8 cellular contexts compared by ENCODE assay signal in the genomic region with DNA sequence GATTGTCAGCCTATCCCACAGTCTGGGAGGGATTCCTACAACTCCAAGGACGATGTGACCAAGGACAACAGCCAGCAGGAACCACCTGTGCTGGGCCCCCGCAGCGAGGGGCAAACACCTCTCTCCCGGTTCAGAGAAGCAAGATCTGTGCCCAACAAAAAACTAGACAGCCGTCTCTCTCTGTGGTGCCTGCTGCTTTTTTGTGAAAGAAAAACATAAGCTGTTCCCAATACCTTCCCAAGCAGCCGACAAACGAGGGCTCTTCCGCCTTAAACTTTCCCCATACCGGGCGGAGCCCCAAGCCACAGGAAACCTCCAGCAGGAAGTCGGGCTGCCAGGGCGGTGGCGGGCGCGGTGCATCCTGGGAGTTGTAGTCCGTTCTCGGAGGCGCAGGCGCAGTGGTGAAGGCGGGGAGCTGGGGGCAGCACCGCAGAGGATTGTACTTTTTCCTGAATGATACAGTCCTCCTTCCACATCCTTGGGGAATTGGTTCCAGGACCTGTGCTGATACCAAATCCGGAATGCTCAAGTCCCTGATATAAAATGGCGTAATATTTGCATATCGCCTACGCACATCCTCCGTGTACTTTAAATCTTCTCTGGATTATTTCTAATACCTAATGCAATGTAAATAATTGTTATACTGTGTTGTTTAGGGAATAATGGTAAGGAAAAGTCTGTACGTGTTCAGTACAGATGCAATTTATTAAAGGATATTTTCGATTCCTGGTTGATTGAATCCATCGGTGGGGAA.
A peak's percentile ranks its signal among the peaks of the same experiment; 100 is the strongest.
DNase-seq lines count a peak whose midpoint lies in the region; ATAC-seq lines count a peak whose summit lies in the region.

No MANE protein-coding gene starts in this region.

- peak overlapping the region; percentile 64 to 78 (median 70) for H3K4me3 ChIP-seq in BLaER1 treated with 17β-estradiol and CSF1 and Interleukin-3, amounts not matched to agents 10 nM and 100 nM

- H3K9ac ChIP-seq in BLaER1 treated with 17β-estradiol and CSF1 and Interleukin-3, amounts not matched to agents 10 nM and 100 nM = peak overlapping the region; percentile 87 to 94 (median 89)

- ATAC-seq in GM19351 (IDR thresholded peaks at IDR 0.05; ENCODE audit: unreplicated experiment) = peak; percentile 41
- ATAC-seq in HG03520 (IDR thresholded peaks at IDR 0.05; ENCODE audit: unreplicated experiment) = peak; percentile 43
- peak; percentile 90 for ATAC-seq in left lobe of liver

- H3K27ac Mint-ChIP-seq in dendritic cell treated with granulocyte-macrophage colony-stimulating factor and Interleukin-4, amounts not matched to agents 40 ng/mL and 50 ng/mL, for 4 days = peak overlapping the region; percentile 97

- no peaks in the 10 kb centered on the region for H3K36me3 ChIP-seq in BLaER1 treated with 17β-estradiol and CSF1 and Interleukin-3, amounts not matched to agents 10 nM and 100 nM

- H3K9me3 ChIP-seq in BLaER1 treated with 17β-estradiol and CSF1 and Interleukin-3, amounts not matched to agents 10 nM and 100 nM (replicated peaks in 1 of 11) = no peaks in the 10 kb centered on the region

- intact Hi-C loops in dendritic cell treated with granulocyte-macrophage colony-stimulating factor and Interleukin-4, amounts not matched to agents 40 ng/mL and 50 ng/mL, for 4 days (cut with micrococcal nuclease) = loop anchor here (1.0 to 5.0 kb wide), 6 partner anchors 23 to 273 kb away; a partner anchor contains a TSS

- no peaks in the 10 kb centered on the region for H3K27me3 ChIP-seq in BLaER1 treated with 17β-estradiol and CSF1 and Interleukin-3, amounts not matched to agents 10 nM and 100 nM

- peaks cover 12% of the 10 kb centered on the region for H3K36me3 Mint-ChIP-seq in dendritic cell treated with granulocyte-macrophage colony-stimulating factor and Interleukin-4, amounts not matched to agents 40 ng/mL and 50 ng/mL, for 4 days (ENCODE audit: low read depth)

- peak; percentile 91 for DNase-seq in NCI-H69 (lab: John Stamatoyannopoulos, UW)
- peak; percentile 88 for DNase-seq in activated CD4-positive, alpha-beta T cell treated with anti-CD3 and anti-CD28 coated beads, Interleukin-2, amount 50 U/mL, for 1 hour
- DNase-seq in left lobe of liver (ENCODE audit: low spot score) = peak; percentile 98
- peak; percentile 93 to 94 for DNase-seq in stimulated activated CD4-positive, alpha-beta T cell treated with anti-CD3 and anti-CD28 coated beads, Interleukin-2, amount 100 ng/mL, for 24 hours

- peak overlapping the region; percentile 78 to 93 (median 92) for H3K4me2 ChIP-seq in BLaER1 treated with 17β-estradiol and CSF1 and Interleukin-3, amounts not matched to agents 10 nM and 100 nM

- no peaks in the 10 kb centered on the region for H3K27me3 Mint-ChIP-seq in dendritic cell treated with granulocyte-macrophage colony-stimulating factor and Interleukin-4, amounts not matched to agents 40 ng/mL and 50 ng/mL, for 4 days

- no peaks in the 10 kb centered on the region for H4K20me1 ChIP-seq in BLaER1 treated with 17β-estradiol and CSF1 and Interleukin-3, amounts not matched to agents 10 nM and 100 nM

- peaks cover 31% of the 10 kb centered on the region for H3K4me1 Mint-ChIP-seq in dendritic cell treated with granulocyte-macrophage colony-stimulating factor and Interleukin-4, amounts not matched to agents 40 ng/mL and 50 ng/mL, for 4 days (ENCODE audit: low read depth)

- H3K9me3 Mint-ChIP-seq in dendritic cell treated with granulocyte-macrophage colony-stimulating factor and Interleukin-4, amounts not matched to agents 40 ng/mL and 50 ng/mL, for 4 days = no peaks in the 10 kb centered on the region

- peaks cover 43 to 53% (median 46%) of the 10 kb centered on the region in 10 experiments for H3K4me1 ChIP-seq in BLaER1 treated with 17β-estradiol and CSF1 and Interleukin-3, amounts not matched to agents 10 nM and 100 nM

- H3K4me3 Mint-ChIP-seq in dendritic cell treated with granulocyte-macrophage colony-stimulating factor and Interleukin-4, amounts not matched to agents 40 ng/mL and 50 ng/mL, for 4 days = peak overlapping the region; percentile 92

- peak overlapping the region; percentile 90 to 97 (median 93) for H3K27ac ChIP-seq in BLaER1 treated with 17β-estradiol and CSF1 and Interleukin-3, amounts not matched to agents 10 nM and 100 nM

Comparison
In these comparisons a context has a peak if more than half of its experiments do, and no peak if none do; other contexts are left out.
1. Peak in every context shown above with its lines: DNase-seq, ATAC-seq, H3K4me3 ChIP-seq and H3K27ac ChIP-seq.